15 cellular contexts compared by ENCODE assay signal in genomic region chr1:154774175-154774855, GRCh38.
DNase-seq lines count a peak whose midpoint lies in the region; ATAC-seq, FAIRE-seq and TF ChIP-seq lines count a peak whose summit lies in the region.
"Had no signal": no experiment of that assay in that cellular context is flagged by ENCODE, and none has a peak within 500 bp of the region (broad histone marks: within the 10 kb centered on the region; RNA-seq: fewer than 3 reads in every experiment).

No MANE protein-coding gene starts in this region.

- DNase-seq in A549 (ENCODE audit: low read depth in 1 of 2, low spot score in 1 of 2) (no peak), GM12891 (ENCODE audit: insufficient read length, low spot score) (no peak), GM12878 (ENCODE audit: low read depth, low spot score) (no peak), posterior vena cava (ENCODE audit: low spot score) (peak; percentile 15), SIG-M5 (lab: John Stamatoyannopoulos, UW) (no peak), NCI-H2029 treated with DMSO at 0.1 percent for 48 hours (lab: John Stamatoyannopoulos, UW) (no peak)
- DNase-seq in activated T-cell treated with anti-CD3 and anti-CD28 coated beads, Interleukin-2, amount 50 U/mL, for 4 hours, result no peak
- DNase-seq: CD4-positive, alpha-beta T cell; GM23248; NCI-H1436; NCI-H2081 treated with DMSO at 0.1 percent for 48 hours; SJCRH30 had no signal

- SMC1A ChIA-PET in GM12878 (lab: Charles Lee; ENCODE audit: uncharacterized antibody, unreplicated experiment), result interaction anchor here (0.9 to 1.6 kb wide), 9 partner anchors 11 to 104 kb away, joined by 3 to 7 read pairs (median 3); partner anchors contain the start of gene KCNN3

- no peak overlapping the region for H3K4me3 ChIP-seq in A549
- no peak overlapping the region for H3K4me3 ChIP-seq in GM12878
- H3K4me3 ChIP-seq: GM23248, SJCRH30 had no signal

- peaks cover 4% of the 10 kb centered on the region for H3K9me3 Mint-ChIP-seq in activated T-cell treated with anti-CD3 and anti-CD28 coated beads, Interleukin-2, amount 50 U/mL, for 4 hours
- H3K9me3 Mint-ChIP-seq: CD4-positive, alpha-beta T cell had no signal

- H3K36me3 Mint-ChIP-seq in activated T-cell treated with anti-CD3 and anti-CD28 coated beads, Interleukin-2, amount 50 U/mL, for 4 hours (ENCODE audit: insufficient read depth), result no peaks in the 10 kb centered on the region

- BruUV-seq in GM12878 (replicated peaks; lab: Mats Ljungman, UMichigan), result no TSS peak

- CTCF ChIA-PET in A549 (lab: Yijun Ruan, JAX), result interaction anchor here (0.6 to 1.3 kb wide), 6 partner anchors 9 to 104 kb away, joined by 3 to 4 read pairs (median 3); no protein-coding TSS in a partner anchor
- CTCF ChIA-PET in GM12878 (lab: Yijun Ruan, JAX), result interaction anchor here (0.7 to 1.5 kb wide), 6 partner anchors 17 to 103 kb away, joined by 3 to 5 read pairs (median 4); no protein-coding TSS in a partner anchor

- no peak overlapping the region for H3K9ac ChIP-seq in GM12878 (ENCODE audit: control insufficient read depth, insufficient read depth, low read length)
- H3K9ac ChIP-seq: GM23248 had no signal

- no peaks in the 10 kb centered on the region for H3K27me3 ChIP-seq in GM12878 (replicated peaks in 1 of 2; ENCODE audit: control insufficient read depth in 2 of 2, insufficient read depth in 2 of 2, low read length in 1 of 2)
- H3K27me3 ChIP-seq: SJCRH30 had no signal

- ATAC-seq in A549, result peak; percentile 33 to 49; a peak in 2 of 6 replicates
- ATAC-seq in GM12878, result peak; percentile 55
- no peak for ATAC-seq in HG02588 (IDR thresholded peaks at IDR 0.05; ENCODE audit: unreplicated experiment)
- no peak for ATAC-seq in activated T-cell treated with anti-CD3 and anti-CD28 coated beads, Interleukin-2, amount 50 U/mL, for 4 hours

- no peaks in the 10 kb centered on the region for H3K4me1 Mint-ChIP-seq in activated T-cell treated with anti-CD3 and anti-CD28 coated beads, Interleukin-2, amount 50 U/mL, for 4 hours (ENCODE audit: low read depth)

- no peak overlapping the region for H3K27ac ChIP-seq in A549
- peak overlapping the region; percentile 36 for H3K27ac ChIP-seq in GM12878 (ENCODE audit: control insufficient read depth, insufficient read depth)
- H3K27ac ChIP-seq: GM23248, HL-60, SJCRH30 had no signal

- H3K4me2 ChIP-seq in A549 (no peak overlapping the region), GM12878 (ENCODE audit: control insufficient read depth, insufficient read depth) (no peak overlapping the region)

- TF ChIP-seq EP300 in A549 (IDR thresholded peaks at IDR 0.05) (no peak), GM12878 (IDR thresholded peaks at IDR 0.05; ENCODE audit: borderline replicate concordance in 1 of 2, control insufficient read depth in 1 of 2, low read depth in 2 of 2, low read length in 2 of 2) (no peak)

- no peaks in the 10 kb centered on the region for H4K20me1 ChIP-seq in GM12878 (ENCODE audit: control insufficient read depth, insufficient read depth)

- no peak for TF ChIP-seq CTCF in A549 (IDR thresholded peaks at IDR 0.05)
- no peak for TF ChIP-seq CTCF in GM12878 (IDR thresholded peaks at IDR 0.05 in 2 of 3, conservative IDR thresholded peaks at IDR 0.05 in 1 of 3; ENCODE audit: control insufficient read depth in 2 of 3, extremely low read depth in 1 of 3, insufficient read depth in 1 of 3, low read depth in 3 of 3, low read length in 3 of 3)

- in situ Hi-C loops in GM12878 (cut with MboI), result no loop called here

- POLR2A ChIA-PET in A549 (lab: Yijun Ruan, JAX), result no interaction called here
- POLR2A ChIA-PET in GM12878 (lab: Charles Lee), result interaction anchor here (0.8 to 1.4 kb wide), 6 partner anchors 12 to 99 kb away, joined by 3 to 6 read pairs (median 4); no protein-coding TSS in a partner anchor

- no peak for FAIRE-seq in A549 (lab: Jason Lieb, UNC)
- peak; percentile 13 for FAIRE-seq in GM12891 (lab: Jason Lieb, UNC)
- FAIRE-seq in GM12878 (lab: Jason Lieb, UNC), result no peak
- FAIRE-seq: G401.6 had no signal

- no peak overlapping the region for H3K4me3 Mint-ChIP-seq in activated T-cell treated with anti-CD3 and anti-CD28 coated beads, Interleukin-2, amount 50 U/mL, for 4 hours
- H3K4me3 Mint-ChIP-seq: CD4-positive, alpha-beta T cell had no signal

- 67% methylated on average over 7 of the region's 7 CpGs for WGBS in A549 (ENCODE audit: missing lambda C conversion rate)
- WGBS in GM12878 (ENCODE audit: insufficient coverage, insufficient replicate concordance, low lambda C conversion rate, missing lambda C conversion rate), result 45% methylated on average over 7 of the region's 7 CpGs

- H3K36me3 ChIP-seq in GM12878 (ENCODE audit: control insufficient read depth in 2 of 2, insufficient read depth in 2 of 2, low read length in 1 of 2), result peaks cover 4 to 9% of the 10 kb centered on the region in 2 experiments; a peak in 3 of 4 replicates

- H3K27me3 Mint-ChIP-seq in activated T-cell treated with anti-CD3 and anti-CD28 coated beads, Interleukin-2, amount 50 U/mL, for 4 hours (ENCODE audit: low read depth), result no peaks in the 10 kb centered on the region
- H3K27me3 Mint-ChIP-seq: CD4-positive, alpha-beta T cell had no signal

- peaks cover 10% of the 10 kb centered on the region; the same call in 2 of the 3 replicates for H3K9me3 ChIP-seq in A549
- H3K9me3 ChIP-seq in GM12878 (replicated peaks; ENCODE audit: control insufficient read depth, insufficient read depth, low read length), result peaks cover 3% of the 10 kb centered on the region; the same call in 2 of the 3 replicates

- intact Hi-C loops in GM12878 (cut with micrococcal nuclease; ENCODE audit: unreplicated experiment) (loop anchor here (5.0 kb wide), 1 partner anchor 103 kb away; no protein-coding TSS in a partner anchor), posterior vena cava (cut with DNase I) (no loop called here)

- TF ChIP-seq POLR2A in A549 (IDR thresholded peaks at IDR 0.05; ENCODE audit: low read length) (no peak), GM12891 (IDR thresholded peaks at IDR 0.05; ENCODE audit: low read depth, low read length) (no peak), GM12878 (IDR thresholded peaks at IDR 0.05; ENCODE audit: low read depth, low read length) (no peak)

- H2AFZ ChIP-seq in GM12878 (ENCODE audit: control insufficient read depth, low read depth, low read length), result no peak overlapping the region
- H2AFZ ChIP-seq: GM23248 had no signal

- H3K4me1 ChIP-seq in A549, result no peaks in the 10 kb centered on the region
- H3K4me1 ChIP-seq in GM12878 (ENCODE audit: control insufficient read depth, insufficient read depth, low read length), result peaks cover 21% of the 10 kb centered on the region

- RAD21 ChIA-PET in GM12878 (lab: Charles Lee; ENCODE audit: unreplicated experiment), result interaction anchor here (0.6 to 4.0 kb wide), 14 partner anchors 11 to 104 kb away, joined by 3 to 17 read pairs (median 4); partner anchors contain the start of gene KCNN3

- TF ChIP-seq RAD21 in A549 (conservative IDR thresholded peaks at IDR 0.05 in 1 of 2, IDR thresholded peaks at IDR 0.05 in 1 of 2) (no peak), GM12878 (IDR thresholded peaks at IDR 0.05; ENCODE audit: insufficient read depth, low read depth, low read length) (no peak)

- H3K79me2 ChIP-seq in GM12878 (ENCODE audit: control insufficient read depth, insufficient read depth, low read length), result no peaks in the 10 kb centered on the region; the same call in 1 of the 2 replicates

TF ChIP-seq in A549, 52 proteins besides CTCF, POLR2A, EP300 and RAD21:
- TF ChIP-seq CEBPB (IDR thresholded peaks at IDR 0.05) (no peak), ZFP36 (IDR thresholded peaks at IDR 0.05; ENCODE audit: borderline replicate concordance, partially characterized antibody) (no peak)
TF ChIP-seq in A549: peak in this region for 0.

TF ChIP-seq in GM12891, 5 proteins besides CTCF, POLR2A, EP300 and RAD21:
- TF ChIP-seq PAX5 (IDR thresholded peaks at IDR 0.05; ENCODE audit: insufficient read depth, low read length, severe bottlenecking) (no peak), SPI1 (IDR thresholded peaks at IDR 0.05; ENCODE audit: low read depth, low read length) (no peak), POLR2AphosphoS5 (IDR thresholded peaks at IDR 0.05; ENCODE audit: low read depth, low read length) (no peak), POU2F2 (IDR thresholded peaks at IDR 0.05; ENCODE audit: low read depth, low read length) (no peak), TAF1 (IDR thresholded peaks at IDR 0.05; ENCODE audit: low read depth, low read length) (no peak)

TF ChIP-seq in GM12878, 131 proteins besides CTCF, POLR2A, EP300 and RAD21:
- no peak for TF ChIP-seq RUNX3 (IDR thresholded peaks at IDR 0.05; ENCODE audit: low read length)

Comparison
In these comparisons a context has a peak if more than half of its experiments do, and no peak if none do; other contexts are left out.
1. ATAC-seq: peak in A549 (2 of 2) and GM12878 (single experiment); none in HG02588 (single experiment) and activated T-cell treated with anti-CD3 and anti-CD28 coated beads, Interleukin-2, amount 50 U/mL, for 4 hours (0 of 2).